8 cellular contexts compared by ENCODE assay signal in the genomic region with DNA sequence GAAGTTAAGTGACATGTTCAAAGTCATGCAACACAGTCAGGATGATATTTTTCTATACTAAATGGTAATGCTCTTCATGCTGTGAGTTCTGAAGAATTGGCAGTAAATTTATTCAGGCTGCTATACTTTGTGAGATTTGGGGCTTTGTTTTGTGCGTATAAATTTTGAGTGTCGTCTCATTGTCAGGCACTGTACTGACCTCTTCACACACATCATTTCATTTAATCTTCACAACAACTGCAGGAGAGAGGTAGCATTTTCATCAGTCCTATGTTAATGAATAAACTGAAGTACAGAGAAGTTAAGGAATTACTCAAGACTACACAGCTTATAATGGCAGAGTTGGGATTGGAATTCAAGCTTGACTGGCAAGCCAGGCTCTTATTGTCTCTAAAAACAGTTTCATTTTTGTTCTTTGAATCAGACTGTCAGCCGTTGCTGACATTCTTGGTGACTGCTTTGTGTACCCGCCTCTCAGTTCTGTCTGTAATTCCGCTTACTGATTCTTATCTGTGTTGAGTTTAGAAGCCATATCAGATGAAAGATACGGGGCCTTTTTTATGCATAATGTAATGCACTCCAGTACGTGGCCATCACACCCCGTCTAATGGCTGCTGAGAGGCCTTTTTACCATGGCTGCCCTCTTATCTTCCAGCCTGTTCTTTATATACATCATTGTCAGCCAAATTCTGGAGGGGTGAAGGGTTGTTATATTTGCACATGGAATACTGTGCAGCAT.
DNase-seq lines count a peak whose midpoint lies in the region; ATAC-seq and TF ChIP-seq lines count a peak whose summit lies in the region.

No MANE protein-coding gene starts in this region.

- no peak for TF ChIP-seq RAD21 in HCT116 (IDR thresholded peaks at IDR 0.05; ENCODE audit: low read depth)

- H3K9me3 ChIP-seq in HCT116 (ENCODE audit: control insufficient read depth in 1 of 2, insufficient read depth in 1 of 2, low read depth in 1 of 2, low read length in 2 of 2), result no peaks in the 10 kb centered on the region
- no peaks in the 10 kb centered on the region for H3K9me3 ChIP-seq in trophoblast cell (ENCODE audit: insufficient read depth, low read depth, low read length)
- no peaks in the 10 kb centered on the region for H3K9me3 ChIP-seq in colonic mucosa

- H3K4me3 Mint-ChIP-seq in T-helper 1 cell treated with Interleukin-12 subunit alpha and Interleukin-12 subunit beta and Interleukin-4 antibody, amounts not matched to agents 30 μg/mL and 1 μg/mL, for 36 hours, result peak overlapping the region; percentile 73

- H2BK12ac ChIP-seq in trophoblast cell (ENCODE audit: low read length), result no peak overlapping the region

- H3K36me3 Mint-ChIP-seq in T-helper 1 cell treated with Interleukin-12 subunit alpha and Interleukin-12 subunit beta and Interleukin-4 antibody, amounts not matched to agents 30 μg/mL and 1 μg/mL, for 36 hours (ENCODE audit: low read depth), result peaks cover 32% of the 10 kb centered on the region

- no peaks in the 10 kb centered on the region for H3K27me3 ChIP-seq in HCT116 (ENCODE audit: insufficient read depth, low read length)
- H3K27me3 ChIP-seq in trophoblast cell (ENCODE audit: insufficient read depth, low read length), result no peaks in the 10 kb centered on the region
- H3K27me3 ChIP-seq in colonic mucosa, result no peaks in the 10 kb centered on the region

- H3K4me3 ChIP-seq in HCT116 (replicated peaks in 1 of 2; ENCODE audit: low read depth in 1 of 2, low read length in 2 of 2) (no peak overlapping the region), trophoblast cell (ENCODE audit: low read depth, low read length) (no peak overlapping the region), colonic mucosa (no peak overlapping the region)

- RAD21 ChIA-PET in HCT116 (lab: Charles Lee; ENCODE audit: low non-redundant PET in 1 of 2, low total read pairs in 2 of 2, uncharacterized antibody in 2 of 2, unreplicated experiment in 2 of 2), result no interaction called here

- H4K8ac ChIP-seq in trophoblast cell (ENCODE audit: low read depth, low read length), result no peak overlapping the region

- peak; percentile 46 for ATAC-seq in HCT116
- no peak for ATAC-seq in GM21360 (IDR thresholded peaks at IDR 0.05; ENCODE audit: unreplicated experiment)

- TF ChIP-seq CTCF in HCT116 (IDR thresholded peaks at IDR 0.05 in 2 of 3, conservative IDR thresholded peaks at IDR 0.05 in 1 of 3; ENCODE audit: borderline replicate concordance in 1 of 3, insufficient read depth in 1 of 3, low read depth in 2 of 3, low read length in 2 of 3) (no peak), colonic mucosa (IDR thresholded peaks at IDR 0.05) (no peak)

- H3K18ac ChIP-seq in trophoblast cell (ENCODE audit: low read length), result no peak overlapping the region

- TF ChIP-seq POLR2A in HCT116 (IDR thresholded peaks at IDR 0.05; ENCODE audit: borderline replicate concordance, extremely low read depth, insufficient read depth, insufficient read length), result no peak

- H2BK5ac ChIP-seq in trophoblast cell (ENCODE audit: low read depth, low read length, poor library complexity), result no peak overlapping the region

- intact Hi-C loops in HCT116 (cut with micrococcal nuclease), result no loop called here
- intact Hi-C loops in colonic mucosa (cut with DNase I), result no loop called here

- H3K79me2 ChIP-seq in HCT116 (ENCODE audit: insufficient read depth, low read length) (no peaks in the 10 kb centered on the region), trophoblast cell (ENCODE audit: control insufficient read depth, insufficient read depth, low read length, poor library complexity) (no peaks in the 10 kb centered on the region)

- H3K27me3 Mint-ChIP-seq in T-helper 1 cell treated with Interleukin-12 subunit alpha and Interleukin-12 subunit beta and Interleukin-4 antibody, amounts not matched to agents 30 μg/mL and 1 μg/mL, for 36 hours (ENCODE audit: low read depth), result no peaks in the 10 kb centered on the region

- no peak overlapping the region for H4K12ac ChIP-seq in trophoblast cell (ENCODE audit: low read depth, low read length)

- no peak overlapping the region for H2BK120ac ChIP-seq in trophoblast cell (ENCODE audit: insufficient read depth, low read length, poor library complexity)

- no peak overlapping the region for H3K9ac ChIP-seq in HCT116 (ENCODE audit: low read length)
- H3K9ac ChIP-seq in trophoblast cell (ENCODE audit: low read length), result no peak overlapping the region
- no peak overlapping the region for H3K9ac ChIP-seq in colonic mucosa (ENCODE audit: low read depth in 2 of 2, low read length in 2 of 2)

- no peak overlapping the region for H3K4ac ChIP-seq in trophoblast cell (ENCODE audit: low read depth, low read length)

- WGBS in trophoblast cell (ENCODE audit: extremely low coverage, insufficient coverage, insufficient read length), result no CpG with 5 or more reads among the region's 8 CpGs

- no peak overlapping the region for H2AFZ ChIP-seq in HCT116 (ENCODE audit: low read depth, low read length, poor library complexity, severe bottlenecking)
- H2AFZ ChIP-seq in trophoblast cell (ENCODE audit: insufficient read depth, low read length, poor library complexity), result no peak overlapping the region

- H3K79me1 ChIP-seq in trophoblast cell (ENCODE audit: low read length), result no peaks in the 10 kb centered on the region

- H3K9me2 ChIP-seq in HCT116 (ENCODE audit: insufficient read depth), result no peaks in the 10 kb centered on the region

- no peak overlapping the region for H2AK5ac ChIP-seq in trophoblast cell (ENCODE audit: low read length)

- H3K4me1 Mint-ChIP-seq in T-helper 1 cell treated with Interleukin-12 subunit alpha and Interleukin-12 subunit beta and Interleukin-4 antibody, amounts not matched to agents 30 μg/mL and 1 μg/mL, for 36 hours (ENCODE audit: low read depth), result peaks cover 27% of the 10 kb centered on the region

- peak overlapping the region; percentile 85 for H3K27ac Mint-ChIP-seq in T-helper 1 cell treated with Interleukin-12 subunit alpha and Interleukin-12 subunit beta and Interleukin-4 antibody, amounts not matched to agents 30 μg/mL and 1 μg/mL, for 36 hours

- H4K20me1 ChIP-seq in HCT116 (ENCODE audit: insufficient read depth), result no peaks in the 10 kb centered on the region

- no peak overlapping the region for H3K23ac ChIP-seq in trophoblast cell (ENCODE audit: low read length)

- H3K36me3 ChIP-seq in HCT116 (ENCODE audit: control insufficient read depth in 1 of 2, insufficient read depth in 2 of 2, low read length in 2 of 2) (no peaks in the 10 kb centered on the region), trophoblast cell (ENCODE audit: control insufficient read depth in 1 of 2, insufficient read depth in 2 of 2, low read length in 2 of 2) (peaks cover 0 to 4% of the 10 kb centered on the region in 2 experiments), colonic mucosa (no peaks in the 10 kb centered on the region)

- POLR2A ChIA-PET in HCT116 (lab: Charles Lee), result interaction anchor here (0.6 kb wide), 1 partner anchor 1176 kb away, joined by 4 read pairs; no protein-coding TSS in a partner anchor

- CTCF ChIA-PET in HCT116 (lab: Charles Lee), result no interaction called here

- DNase-seq in HCT116 (ENCODE audit: low read depth, low spot score) (no peak), dermis blood vessel endothelial cell (peak; percentile 65), trophoblast cell (peak; percentile 83 to 95), NCI-H446 treated with DMSO at 0.1 percent for 48 hours (lab: John Stamatoyannopoulos, UW) (no peak), colonic mucosa (no peak), HPDE6-E6E7 (ENCODE audit: extremely low spot score) (no peak)

- H3K4me2 ChIP-seq in HCT116 (ENCODE audit: low read length) (peak overlapping the region; percentile 34), trophoblast cell (ENCODE audit: low read length) (peak overlapping the region; percentile 13)

- no TSS peak for BruUV-seq in HCT116 (replicated peaks; lab: Mats Ljungman, UMichigan)

- no peak overlapping the region for H4K91ac ChIP-seq in trophoblast cell (ENCODE audit: low read depth, low read length)

- H3K4me1 ChIP-seq in HCT116 (ENCODE audit: control insufficient read depth in 1 of 2, insufficient read depth in 2 of 2, low read length in 2 of 2) (peaks cover 0 to 9% of the 10 kb centered on the region in 2 experiments; a peak in 1 of 4 replicates), trophoblast cell (ENCODE audit: control insufficient read depth in 1 of 2, insufficient read depth in 2 of 2, low read length in 2 of 2) (peaks cover 0 to 2% of the 10 kb centered on the region in 2 experiments), colonic mucosa (no peaks in the 10 kb centered on the region)

- H3K27ac ChIP-seq in HCT116 (ENCODE audit: low read depth, low read length) (no peak overlapping the region), trophoblast cell (ENCODE audit: low read depth, low read length) (peak overlapping the region; percentile 64), colonic mucosa (no peak overlapping the region)

- no peak overlapping the region for H3K14ac ChIP-seq in trophoblast cell (ENCODE audit: low read length)

- H3K9me3 Mint-ChIP-seq in T-helper 1 cell treated with Interleukin-12 subunit alpha and Interleukin-12 subunit beta and Interleukin-4 antibody, amounts not matched to agents 30 μg/mL and 1 μg/mL, for 36 hours, result no peaks in the 10 kb centered on the region

TF ChIP-seq in HCT116, 20 proteins besides CTCF, POLR2A, EP300 and RAD21 (continues in another document):
- TF ChIP-seq, protein P1, sequence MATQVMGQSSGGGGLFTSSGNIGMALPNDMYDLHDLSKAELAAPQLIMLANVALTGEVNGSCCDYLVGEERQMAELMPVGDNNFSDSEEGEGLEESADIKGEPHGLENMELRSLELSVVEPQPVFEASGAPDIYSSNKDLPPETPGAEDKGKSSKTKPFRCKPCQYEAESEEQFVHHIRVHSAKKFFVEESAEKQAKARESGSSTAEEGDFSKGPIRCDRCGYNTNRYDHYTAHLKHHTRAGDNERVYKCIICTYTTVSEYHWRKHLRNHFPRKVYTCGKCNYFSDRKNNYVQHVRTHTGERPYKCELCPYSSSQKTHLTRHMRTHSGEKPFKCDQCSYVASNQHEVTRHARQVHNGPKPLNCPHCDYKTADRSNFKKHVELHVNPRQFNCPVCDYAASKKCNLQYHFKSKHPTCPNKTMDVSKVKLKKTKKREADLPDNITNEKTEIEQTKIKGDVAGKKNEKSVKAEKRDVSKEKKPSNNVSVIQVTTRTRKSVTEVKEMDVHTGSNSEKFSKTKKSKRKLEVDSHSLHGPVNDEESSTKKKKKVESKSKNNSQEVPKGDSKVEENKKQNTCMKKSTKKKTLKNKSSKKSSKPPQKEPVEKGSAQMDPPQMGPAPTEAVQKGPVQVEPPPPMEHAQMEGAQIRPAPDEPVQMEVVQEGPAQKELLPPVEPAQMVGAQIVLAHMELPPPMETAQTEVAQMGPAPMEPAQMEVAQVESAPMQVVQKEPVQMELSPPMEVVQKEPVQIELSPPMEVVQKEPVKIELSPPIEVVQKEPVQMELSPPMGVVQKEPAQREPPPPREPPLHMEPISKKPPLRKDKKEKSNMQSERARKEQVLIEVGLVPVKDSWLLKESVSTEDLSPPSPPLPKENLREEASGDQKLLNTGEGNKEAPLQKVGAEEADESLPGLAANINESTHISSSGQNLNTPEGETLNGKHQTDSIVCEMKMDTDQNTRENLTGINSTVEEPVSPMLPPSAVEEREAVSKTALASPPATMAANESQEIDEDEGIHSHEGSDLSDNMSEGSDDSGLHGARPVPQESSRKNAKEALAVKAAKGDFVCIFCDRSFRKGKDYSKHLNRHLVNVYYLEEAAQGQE (IDR thresholded peaks at IDR 0.05; ENCODE audit: low read depth), result no peak
- no peak for TF ChIP-seq EZH2 (IDR thresholded peaks at IDR 0.05)

Comparison
In these comparisons a context has a peak if more than half of its experiments do, and no peak if none do; other contexts are left out.
1. DNase-seq: peak in dermis blood vessel endothelial cell (single experiment) and trophoblast cell (2 of 2); none in HCT116 (single experiment), NCI-H446 treated with DMSO at 0.1 percent for 48 hours (single experiment), colonic mucosa (single experiment) and HPDE6-E6E7 (single experiment).